In the genomic region with DNA sequence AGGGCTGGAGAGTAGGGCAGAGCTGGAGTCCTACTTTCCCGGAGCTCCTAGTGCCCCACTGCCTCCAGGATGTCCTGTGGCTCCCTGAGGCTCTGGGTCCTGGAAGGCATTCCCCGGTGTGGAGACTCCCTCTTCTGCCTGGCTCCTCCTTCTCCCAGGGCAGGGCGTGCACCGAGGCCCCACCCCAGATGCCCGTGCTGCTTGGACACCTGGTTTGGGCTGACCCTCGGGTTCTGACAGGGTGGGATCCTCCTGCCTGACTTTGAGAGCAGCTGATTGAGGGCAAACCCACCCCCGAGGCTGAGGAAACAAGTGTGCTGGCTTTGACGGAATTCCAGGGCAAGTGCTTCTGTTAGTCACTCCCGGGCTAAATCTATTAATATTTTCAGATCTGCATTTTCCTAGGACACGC, we compare ENCODE assay signal across 14 cellular contexts. TPM values are rescaled to one million over a fixed set of nuclear protein-coding genes. Genes with fewer than 3 reads are reported as not detected.
DNase-seq lines count a peak whose midpoint lies in the region; ATAC-seq lines count a peak whose summit lies in the region.
"Had no signal": no experiment of that assay in that cellular context is flagged by ENCODE, and none has a peak within 500 bp of the region (broad histone marks: within the 10 kb centered on the region; RNA-seq: fewer than 3 reads in every experiment).

No MANE protein-coding gene starts in this region.

- H3K9me3 ChIP-seq in right cardiac atrium (ENCODE audit: control insufficient read depth, low read length), result no peaks in the 10 kb centered on the region

- peaks cover 9% of the 10 kb centered on the region for H3K36me3 ChIP-seq in H7 (replicated peaks; ENCODE audit: control insufficient read depth, insufficient read depth, low read length)

- no peak overlapping the region for H3K27ac ChIP-seq in right cardiac atrium (ENCODE audit: low read length)

- intact Hi-C loops in right cardiac atrium (cut with DNase I), result no loop called here
- intact Hi-C loops in head of caudate nucleus (cut with DNase I), result no loop called here

- H3K27me3 ChIP-seq in H7 (ENCODE audit: control insufficient read depth, insufficient read depth, low read length) (no peaks in the 10 kb centered on the region), right cardiac atrium (ENCODE audit: control insufficient read depth, insufficient read depth) (no peaks in the 10 kb centered on the region)

- ATAC-seq in right cardiac atrium, result peak; percentile 52 to 55
- ATAC-seq in HG02970 (IDR thresholded peaks at IDR 0.05; ENCODE audit: low FRiP score, unreplicated experiment), result no peak
- no peak for ATAC-seq in HG03457 (IDR thresholded peaks at IDR 0.05; ENCODE audit: unreplicated experiment)
- ATAC-seq: activated CD4-positive, CD25-positive, alpha-beta regulatory T cell treated with anti-CD3 and anti-CD28 coated beads, Interleukin-2, amount 50 U/mL, for 24 hours; activated naive CD8-positive, alpha-beta T cell treated with anti-CD3 and anti-CD28 coated beads, Interleukin-2, amount 50 U/mL, for 24 hours; naive thymus-derived CD8-positive, alpha-beta T cell had no signal

- DNase-seq in H7, result peak; percentile 79
- peak; percentile 26 for DNase-seq in astrocyte of the hippocampus (ENCODE audit: low read depth, low spot score)
- no peak for DNase-seq in right cardiac atrium
- DNase-seq in renal cortical epithelial cell (ENCODE audit: low read depth), result peak; percentile 32
- DNase-seq in head of caudate nucleus, result no peak
- no peak for DNase-seq in activated CD4-positive, alpha-beta T cell treated with anti-CD3 and anti-CD28 coated beads for 1 hour
- DNase-seq: activated naive CD8-positive, alpha-beta T cell treated with anti-CD3 and anti-CD28 coated beads, Interleukin-2, amount 50 U/mL, for 24 hours; activated T-cell treated with anti-CD3 and anti-CD28 coated beads, Interleukin-2, amount 50 U/mL, for 1 hour; foreskin melanocyte had no signal

- WGBS in right cardiac atrium, result 33% methylated on average over 10 of the region's 10 CpGs

- H3K4me1 ChIP-seq in right cardiac atrium (ENCODE audit: control insufficient read depth, insufficient read depth, low read length), result peaks cover 4% of the 10 kb centered on the region

- no peak overlapping the region for H3K4me3 ChIP-seq in H7 (ENCODE audit: insufficient read depth, low read depth, low read length)
- H3K4me3 ChIP-seq in right cardiac atrium (ENCODE audit: low read length), result no peak overlapping the region
- H3K4me3 ChIP-seq: skin epidermis had no signal

RNA-seq across cellular contexts. Expression of a gene that starts 15.4 kb away (rescaled TPM):
- total RNA-seq in H7 (2014; rRNA removed; shearing (Covaris generic)), result 67.7 and 70.9 TPM in 2 replicates
- total RNA-seq in right cardiac atrium (10 to 100 TPM; 11.1 to 22.9 (median 11.8) TPM), renal cortical epithelial cell (9.7 and 15.3 TPM in 2 replicates)
- 9.6 TPM for polyA plus RNA-seq in right cardiac atrium
- total RNA-seq: naive thymus-derived CD8-positive, alpha-beta T cell had no signal
- polyA plus RNA-seq: naive thymus-derived CD8-positive, alpha-beta T cell had no signal

Comparison
In these comparisons a context has a peak if more than half of its experiments do, and no peak if none do; other contexts are left out.
1. DNase-seq: peak in H7 (single experiment), astrocyte of the hippocampus (single experiment) and renal cortical epithelial cell (single experiment); none in right cardiac atrium (0 of 3), head of caudate nucleus (0 of 42) and activated CD4-positive, alpha-beta T cell treated with anti-CD3 and anti-CD28 coated beads for 1 hour (single experiment).
2. ATAC-seq: peak in right cardiac atrium (2 of 2); none in HG02970 (single experiment) and HG03457 (single experiment).